ENCODE assay signal across 1 cellular context in genomic region chr5:61020415-61020814, GRCh38.
TF ChIP-seq lines count a peak whose summit lies in the region.

No MANE protein-coding gene starts in this region.

TF ChIP-seq in GM23338, 12 proteins besides CTCF, POLR2A, EP300 and RAD21:
- TF ChIP-seq POLR2AphosphoS5 (IDR thresholded peaks at IDR 0.05; ENCODE audit: low read depth) (no peak), EZH2phosphoT487 (IDR thresholded peaks at IDR 0.05; ENCODE audit: unreplicated experiment) (no peak), NANOG (IDR thresholded peaks at IDR 0.05; ENCODE audit: borderline replicate concordance) (no peak), ETS1 (IDR thresholded peaks at IDR 0.05) (no peak), EZH2 (IDR thresholded peaks at IDR 0.05; ENCODE audit: low read depth, unreplicated experiment) (no peak), ZNF462 (CRISPR knock-in tag; IDR thresholded peaks at IDR 0.05) (no peak), ZNF114 (CRISPR knock-in tag; IDR thresholded peaks at IDR 0.05) (no peak), REST (IDR thresholded peaks at IDR 0.05; ENCODE audit: unreplicated experiment) (no peak), CREB1 (CRISPR knock-in tag; IDR thresholded peaks at IDR 0.05; ENCODE audit: low read depth) (no peak), STAT1 (IDR thresholded peaks at IDR 0.05; ENCODE audit: unreplicated experiment) (no peak), JUNB (IDR thresholded peaks at IDR 0.05; ENCODE audit: unreplicated experiment) (no peak), ZNF331 (CRISPR knock-in tag; IDR thresholded peaks at IDR 0.05; ENCODE audit: low read depth) (no peak)
